In genomic region chr3:114329823-114330222, GRCh38 we compare ENCODE assay signal across 27 cellular contexts. TPM values are rescaled to one million over a fixed set of nuclear protein-coding genes. Genes with fewer than 3 reads are reported as not detected.
DNase-seq lines count a peak whose midpoint lies in the region; ATAC-seq, FAIRE-seq and TF ChIP-seq lines count a peak whose summit lies in the region.
"Had no signal": no experiment of that assay in that cellular context is flagged by ENCODE, and none has a peak within 500 bp of the region (broad histone marks: within the 10 kb centered on the region; RNA-seq: fewer than 3 reads in every experiment).

No MANE protein-coding gene starts in this region.

- peaks cover 7% of the 10 kb centered on the region; the same call in 2 of the 3 replicates for H3K9me3 ChIP-seq in GM12878 (replicated peaks; ENCODE audit: control insufficient read depth, insufficient read depth, low read length)
- no peaks in the 10 kb centered on the region for H3K9me3 ChIP-seq in effector memory CD4-positive, alpha-beta T cell (ENCODE audit: control insufficient read depth, low read length)
- H3K9me3 ChIP-seq: body of pancreas, Caco-2, esophagus squamous epithelium, upper lobe of right lung had no signal

- H3K4me1 ChIP-seq in GM12878 (ENCODE audit: control insufficient read depth, insufficient read depth, low read length): peaks cover 18% of the 10 kb centered on the region; the same call in 1 of the 2 replicates
- H3K4me1 ChIP-seq in effector memory CD4-positive, alpha-beta T cell (ENCODE audit: control insufficient read depth, insufficient read depth, low read length, poor library complexity, severe bottlenecking): no peaks in the 10 kb centered on the region
- H3K4me1 ChIP-seq: body of pancreas, Caco-2, esophagus squamous epithelium, upper lobe of right lung had no signal

- H3K79me2 ChIP-seq in GM12878 (ENCODE audit: control insufficient read depth, insufficient read depth, low read length): no peaks in the 10 kb centered on the region

- peak overlapping the region; percentile 35 for H3K4me3 Mint-ChIP-seq in activated CD4-positive, alpha-beta memory T cell treated with anti-CD3 and anti-CD28 coated beads for 36 hours
- no peak overlapping the region for H3K4me3 Mint-ChIP-seq in activated CD4-positive, alpha-beta memory T cell treated with anti-CD3 and anti-CD28 coated beads, Interleukin-2, amount 10 ng/mL, durations not matched to agents 7 days and 5 days
- H3K4me3 Mint-ChIP-seq: activated naive CD8-positive, alpha-beta T cell treated with anti-CD3 and anti-CD28 coated beads, Interleukin-2, amount 10 ng/mL, durations not matched to agents 7 days and 5 days; B cell; effector memory CD8-positive, alpha-beta T cell; H9 had no signal

- H4K20me1 ChIP-seq in GM12878 (ENCODE audit: control insufficient read depth, insufficient read depth): no peaks in the 10 kb centered on the region

- peak overlapping the region; percentile 84 for H3K27ac Mint-ChIP-seq in activated CD4-positive, alpha-beta memory T cell treated with anti-CD3 and anti-CD28 coated beads for 36 hours
- no peak overlapping the region for H3K27ac Mint-ChIP-seq in activated CD4-positive, alpha-beta memory T cell treated with anti-CD3 and anti-CD28 coated beads, Interleukin-2, amount 10 ng/mL, durations not matched to agents 7 days and 5 days
- H3K27ac Mint-ChIP-seq: activated naive CD8-positive, alpha-beta T cell treated with anti-CD3 and anti-CD28 coated beads, Interleukin-2, amount 10 ng/mL, durations not matched to agents 7 days and 5 days; B cell; H9 had no signal

- ATAC-seq in GM19043 (IDR thresholded peaks at IDR 0.05; ENCODE audit: low read depth, unreplicated experiment) (peak; percentile 36), HG03039 (IDR thresholded peaks at IDR 0.05; ENCODE audit: unreplicated experiment) (peak; percentile 57), GM12878 (peak; percentile 57), left cardiac atrium (no peak)
- ATAC-seq: body of pancreas; effector memory CD8-positive, alpha-beta T cell; upper lobe of right lung had no signal

- no peaks in the 10 kb centered on the region for H3K9me3 Mint-ChIP-seq in activated CD4-positive, alpha-beta memory T cell treated with anti-CD3 and anti-CD28 coated beads for 36 hours
- H3K9me3 Mint-ChIP-seq in activated CD4-positive, alpha-beta memory T cell treated with anti-CD3 and anti-CD28 coated beads, Interleukin-2, amount 10 ng/mL, durations not matched to agents 7 days and 5 days: peaks cover 8% of the 10 kb centered on the region

- no peak for TF ChIP-seq CTCF in GM12878 (IDR thresholded peaks at IDR 0.05 in 2 of 3, conservative IDR thresholded peaks at IDR 0.05 in 1 of 3; ENCODE audit: control insufficient read depth in 2 of 3, extremely low read depth in 1 of 3, insufficient read depth in 1 of 3, low read depth in 3 of 3, low read length in 3 of 3)

- no peak overlapping the region for H3K27ac ChIP-seq in GM12878 (ENCODE audit: control insufficient read depth, insufficient read depth)
- H3K27ac ChIP-seq in effector memory CD4-positive, alpha-beta T cell (ENCODE audit: insufficient read depth, low read length, poor library complexity, severe bottlenecking): no peak overlapping the region
- H3K27ac ChIP-seq: body of pancreas, esophagus squamous epithelium, KMS-11, upper lobe of right lung had no signal

- H3K27me3 Mint-ChIP-seq in activated CD4-positive, alpha-beta memory T cell treated with anti-CD3 and anti-CD28 coated beads for 36 hours: no peaks in the 10 kb centered on the region
- no peaks in the 10 kb centered on the region for H3K27me3 Mint-ChIP-seq in activated CD4-positive, alpha-beta memory T cell treated with anti-CD3 and anti-CD28 coated beads, Interleukin-2, amount 10 ng/mL, durations not matched to agents 7 days and 5 days
- H3K27me3 Mint-ChIP-seq: activated naive CD8-positive, alpha-beta T cell treated with anti-CD3 and anti-CD28 coated beads, Interleukin-2, amount 10 ng/mL, durations not matched to agents 7 days and 5 days; B cell; effector memory CD8-positive, alpha-beta T cell had no signal

- H3K4me1 Mint-ChIP-seq in activated CD4-positive, alpha-beta memory T cell treated with anti-CD3 and anti-CD28 coated beads for 36 hours (ENCODE audit: low read depth): peaks cover 91% of the 10 kb centered on the region
- peaks cover 72% of the 10 kb centered on the region for H3K4me1 Mint-ChIP-seq in activated CD4-positive, alpha-beta memory T cell treated with anti-CD3 and anti-CD28 coated beads, Interleukin-2, amount 10 ng/mL, durations not matched to agents 7 days and 5 days

- no TSS peak for BruUV-seq in GM12878 (replicated peaks; lab: Mats Ljungman, UMichigan)

- no peak for DNase-seq in activated CD4-positive, alpha-beta memory T cell treated with anti-CD3 and anti-CD28 coated beads for 36 hours
- DNase-seq in activated CD4-positive, alpha-beta memory T cell treated with anti-CD3 and anti-CD28 coated beads, Interleukin-2, amount 10 ng/mL, durations not matched to agents 7 days and 5 days: no peak
- no peak for DNase-seq in GM12878 (ENCODE audit: low read depth, low spot score)
- DNase-seq in activated CD4-positive, CD25-positive, alpha-beta regulatory T cell (lab: John Stamatoyannopoulos, UW): no peak
- no peak for DNase-seq in effector memory CD4-positive, alpha-beta T cell
- no peak for DNase-seq in left cardiac atrium
- DNase-seq: activated CD4-positive, CD25-positive, alpha-beta regulatory T cell treated with anti-CD3 and anti-CD28 coated beads, Interleukin-2, amount 50 U/mL, for 72 hours; activated CD8-positive, alpha-beta memory T cell treated with anti-CD3 and anti-CD28 coated beads, Interleukin-2, amount 50 U/mL, for 48 hours; activated naive CD8-positive, alpha-beta T cell treated with anti-CD3 and anti-CD28 coated beads, Interleukin-2, amount 10 ng/mL, durations not matched to agents 7 days and 5 days; body of pancreas; Caco-2; effector memory CD8-positive, alpha-beta T cell; esophagus squamous epithelium; H9; kidney; NCI-H1694 treated with DMSO at 0.1 percent for 48 hours; NCI-H69; upper lobe of right lung had no signal

- SMC1A ChIA-PET in GM12878 (lab: Charles Lee; ENCODE audit: uncharacterized antibody, unreplicated experiment): interaction anchor here (0.7 to 5.8 kb wide), 6 partner anchors 18 to 86 kb away, joined by 3 to 42 read pairs (median 4); partner anchors contain the start of gene TIGIT

- POLR2A ChIA-PET in activated CD4-positive, alpha-beta memory T cell treated with anti-CD3 and anti-CD28 coated beads for 36 hours (lab: Charles Lee): interaction anchor here (1.6 to 3.9 kb wide), 3 partner anchors 16 to 116 kb away, joined by 5 to 16 read pairs (median 14); no protein-coding TSS in a partner anchor
- POLR2A ChIA-PET in activated CD4-positive, alpha-beta memory T cell treated with anti-CD3 and anti-CD28 coated beads, Interleukin-2, amount 10 ng/mL, durations not matched to agents 7 days and 5 days (lab: Charles Lee): interaction anchor here (1.9 kb wide), 1 partner anchor 116 kb away, joined by 6 read pairs; no protein-coding TSS in a partner anchor
- POLR2A ChIA-PET in GM12878 (lab: Charles Lee): interaction anchor here (0.6 to 0.9 kb wide), 4 partner anchors 13 to 116 kb away, joined by 3 to 14 read pairs (median 3); no protein-coding TSS in a partner anchor

- CTCF ChIA-PET in activated CD4-positive, alpha-beta memory T cell treated with anti-CD3 and anti-CD28 coated beads for 36 hours (lab: Charles Lee): interaction anchor here (0.6 to 1.4 kb wide), 6 partner anchors 9 to 634 kb away, joined by 3 to 7 read pairs (median 4); partner anchors contain the start of gene USF3
- CTCF ChIA-PET in activated CD4-positive, alpha-beta memory T cell treated with anti-CD3 and anti-CD28 coated beads, Interleukin-2, amount 10 ng/mL, durations not matched to agents 7 days and 5 days (lab: Charles Lee): no interaction called here
- CTCF ChIA-PET in GM12878 (lab: Yijun Ruan, JAX): interaction anchor here (1.3 to 5.1 kb wide), 3 partner anchors 38 to 54 kb away, joined by 3 to 39 read pairs (median 5); no protein-coding TSS in a partner anchor

- FAIRE-seq in GM12878 (lab: Jason Lieb, UNC): no peak
- FAIRE-seq: HTR-8/SVneo, kidney had no signal

- WGBS in GM12878 (ENCODE audit: insufficient coverage, insufficient replicate concordance, low lambda C conversion rate, missing lambda C conversion rate): 3% methylated on average over 2 of the region's 2 CpGs

- no peaks in the 10 kb centered on the region for H3K27me3 ChIP-seq in GM12878 (replicated peaks in 1 of 2; ENCODE audit: control insufficient read depth in 2 of 2, insufficient read depth in 2 of 2, low read length in 1 of 2)
- H3K27me3 ChIP-seq in effector memory CD4-positive, alpha-beta T cell (replicated peaks; ENCODE audit: control insufficient read depth, insufficient read depth, low read length, poor library complexity, severe bottlenecking): no peaks in the 10 kb centered on the region
- H3K27me3 ChIP-seq: body of pancreas, esophagus squamous epithelium, upper lobe of right lung had no signal

- TF ChIP-seq EP300 in GM12878 (IDR thresholded peaks at IDR 0.05; ENCODE audit: borderline replicate concordance in 1 of 2, control insufficient read depth in 1 of 2, low read depth in 2 of 2, low read length in 2 of 2): peak in 1 of 2 experiments; percentile 18; a peak in 1 of 4 replicates

- no peak overlapping the region for H3K4me3 ChIP-seq in GM12878
- H3K4me3 ChIP-seq in effector memory CD4-positive, alpha-beta T cell (ENCODE audit: insufficient read depth, low read depth, low read length, poor library complexity, severe bottlenecking): no peak overlapping the region
- H3K4me3 ChIP-seq: body of pancreas, esophagus squamous epithelium, skin epidermis, upper lobe of right lung had no signal

- in situ Hi-C loops in GM12878 (cut with MboI): no loop called here

- H2AFZ ChIP-seq in GM12878 (ENCODE audit: control insufficient read depth, low read depth, low read length): no peak overlapping the region

- peaks cover 9% of the 10 kb centered on the region for H3K36me3 Mint-ChIP-seq in activated CD4-positive, alpha-beta memory T cell treated with anti-CD3 and anti-CD28 coated beads for 36 hours
- peaks cover 4% of the 10 kb centered on the region for H3K36me3 Mint-ChIP-seq in activated CD4-positive, alpha-beta memory T cell treated with anti-CD3 and anti-CD28 coated beads, Interleukin-2, amount 10 ng/mL, durations not matched to agents 7 days and 5 days (ENCODE audit: low read depth)

- no peak overlapping the region for H3K4me2 ChIP-seq in GM12878 (ENCODE audit: control insufficient read depth, insufficient read depth)
- H3K4me2 ChIP-seq: KMS-11 had no signal

- no peak for TF ChIP-seq RAD21 in GM12878 (IDR thresholded peaks at IDR 0.05; ENCODE audit: insufficient read depth, low read depth, low read length)

- RAD21 ChIA-PET in GM12878 (lab: Charles Lee; ENCODE audit: unreplicated experiment): interaction anchor here (1.0 to 4.6 kb wide), 5 partner anchors 22 to 116 kb away, joined by 4 to 43 read pairs (median 9); partner anchors contain the start of gene TIGIT

- H3K36me3 ChIP-seq in GM12878 (ENCODE audit: control insufficient read depth in 2 of 2, insufficient read depth in 2 of 2, low read length in 1 of 2): no peaks in the 10 kb centered on the region
- no peaks in the 10 kb centered on the region for H3K36me3 ChIP-seq in effector memory CD4-positive, alpha-beta T cell (ENCODE audit: control insufficient read depth, insufficient read depth, low read length)
- H3K36me3 ChIP-seq: upper lobe of right lung had no signal

- intact Hi-C loops in activated CD4-positive, alpha-beta memory T cell treated with anti-CD3 and anti-CD28 coated beads for 36 hours (cut with micrococcal nuclease): loop anchor here (1.0 kb wide), 1 partner anchor 117 kb away; no protein-coding TSS in a partner anchor
- intact Hi-C loops in GM12878 (cut with micrococcal nuclease; ENCODE audit: unreplicated experiment): no loop called here
- intact Hi-C loops in left cardiac atrium (cut with DNase I): no loop called here

- H3K9ac ChIP-seq in GM12878 (ENCODE audit: control insufficient read depth, insufficient read depth, low read length): no peak overlapping the region
- H3K9ac ChIP-seq: KMS-11 had no signal

- no peak for TF ChIP-seq POLR2A in GM12878 (IDR thresholded peaks at IDR 0.05; ENCODE audit: low read depth, low read length)

RNA-seq across cellular contexts. Expression of gene TIGIT, which starts 36.0 kb away (rescaled TPM):
- 10 to 100 TPM; 57.0 to 63.8 TPM for total RNA-seq in activated CD4-positive, alpha-beta memory T cell treated with anti-CD3 and anti-CD28 coated beads for 36 hours
- 10 to 100 TPM; 29.8 to 30.4 TPM for total RNA-seq in activated CD4-positive, alpha-beta memory T cell treated with anti-CD3 and anti-CD28 coated beads, Interleukin-2, amount 10 ng/mL, durations not matched to agents 7 days and 5 days
- total RNA-seq in GM12878 (2013; cell fraction: nucleolus; rRNA removed): 0.15 TPM in 2 replicates
- 0.38 and 0.56 TPM in 2 replicates for total RNA-seq in GM12878 (2014; rRNA removed)
- total RNA-seq in GM12878 (2014; rRNA removed; fragmentation: Illumina TruSeq; extraction: Trizol): 0.37 and 1.0 TPM in 2 replicates
- total RNA-seq in GM12878 (2021): 0.21 and 0.85 TPM in 2 replicates
- polyA plus RNA-seq in GM12878 (2011; ENCODE audit: low read depth): 0.68 TPM
- polyA plus RNA-seq in GM12878 (2011; rRNA removed): 0.08 and 0.23 TPM in 2 replicates
- 0.30 and 0.72 TPM in 2 replicates for polyA plus RNA-seq in GM12878 (2011; cell fraction: cytosol; rRNA removed)
- 0.51 and 1.3 TPM in 2 replicates for polyA plus RNA-seq in GM12878 (2011; cell fraction: nucleus; rRNA removed)
- 4.8 and 7.2 TPM in 2 replicates for polyA plus RNA-seq in GM12878 (2012)
- polyA plus RNA-seq in GM12878 (2014; fragmentation: Illumina TruSeq; extraction: Trizol): 0.38 and 1.1 TPM in 2 replicates
- polyA plus RNA-seq in GM12878 (2014; fragmentation: Nextera tagmentation; extraction: Ambion mirVana): 1 to 10 TPM; 2.7 to 4.7 TPM
- polyA plus RNA-seq in GM12878 (2014; rRNA removed): 0.50 and 7.2 TPM in 2 replicates
- 1 to 10 TPM; 3.1 to 3.8 TPM for polyA plus RNA-seq in GM12878 (2016; fragmentation: Nextera tagmentation; extraction: Ambion mirVana)
- 0.26 and 0.59 TPM in 2 replicates for polyA minus RNA-seq in GM12878 (2011; rRNA and poly(A)+ RNA removed)
- polyA minus RNA-seq in GM12878 (2011; cell fraction: cytosol; rRNA and poly(A)+ RNA removed): not detected in 2 replicates
- 0.73 and 0.86 TPM in 2 replicates for polyA minus RNA-seq in GM12878 (2011; cell fraction: nucleus; rRNA and poly(A)+ RNA removed)
- under 1 TPM in 1 of 2 donors, not detected in 1; 0.13 TPM for total RNA-seq in left cardiac atrium
- total RNA-seq: A172, body of pancreas, Caco-2, H9, lung microvascular endothelial cell, pulmonary artery endothelial cell had no signal

Comparison
In these comparisons a context has a peak if more than half of its experiments do, and no peak if none do; other contexts are left out.
1. ATAC-seq: peak in GM19043 (single experiment), HG03039 (single experiment) and GM12878 (single experiment); none in left cardiac atrium (0 of 2).
2. RNA of gene TIGIT, which starts 36.0 kb away (total RNA-seq): 57.0 to 63.8 TPM in activated CD4-positive, alpha-beta memory T cell treated with anti-CD3 and anti-CD28 coated beads for 36 hours and 29.8 to 30.4 TPM in activated CD4-positive, alpha-beta memory T cell treated with anti-CD3 and anti-CD28 coated beads, Interleukin-2, amount 10 ng/mL, durations not matched to agents 7 days and 5 days; 0.15 to 1.0 TPM in GM12878 and 0.13 TPM in left cardiac atrium; every median in the first group is over 10 times any median in the second.